Comparison of ENCODE assay signal across 8 cellular contexts in genomic region chr17:62478976-62479894, GRCh38. TPM values are rescaled to one million over a fixed set of nuclear protein-coding genes. Genes with fewer than 3 reads are reported as not detected.
DNase-seq lines count a peak whose midpoint lies in the region; ATAC-seq and TF ChIP-seq lines count a peak whose summit lies in the region.
"Not testable (repeated sequence)": the region's sequence is repeated elsewhere in the genome, so short reads cannot be mapped to it uniquely, and the experiment has no call there.

No MANE protein-coding gene starts in this region.

- peaks cover 31% of the 10 kb centered on the region for H3K36me3 ChIP-seq in BLaER1
- H3K36me3 ChIP-seq in Peyer's patch; lung (ENCODE audit: control insufficient read depth in 2 of 2, insufficient read depth in 2 of 2, low read length in 2 of 2): not testable (repeated sequence)

- peaks cover 46% of the 10 kb centered on the region for H4K20me1 ChIP-seq in BLaER1

- H3K9me3 ChIP-seq in BLaER1; Peyer's patch; lung (ENCODE audit: control insufficient read depth in 2 of 2, insufficient read depth in 1 of 2, low read length in 1 of 2): not testable (repeated sequence)

- peak overlapping the region; percentile 96 for H3K9ac ChIP-seq in BLaER1

- peak; percentile 33 for ATAC-seq in GM19438 (IDR thresholded peaks at IDR 0.05; ENCODE audit: low read depth, unreplicated experiment)
- ATAC-seq in HG03175 (IDR thresholded peaks at IDR 0.05; ENCODE audit: unreplicated experiment), result peak; percentile 33
- ATAC-seq in lung (ENCODE audit: insufficient read depth, low FRiP score), result peak; percentile 29

- not testable (repeated sequence) for TF ChIP-seq POLR2A in Peyer's patch (IDR thresholded peaks at IDR 0.05)

- H3K4me3 ChIP-seq in BLaER1 (peak overlapping the region; percentile 86), Peyer's patch (peak overlapping the region; percentile 82 to 99 (median 92)), epithelial cell of esophagus (ENCODE audit: low read length) (peak overlapping the region; percentile 51), lung (peak overlapping the region; percentile 77)

- WGBS in lung, 2 donors, result 0 to 2% methylated on average over 38 to 84 of the region's 90 CpGs

- H3K4me2 ChIP-seq in BLaER1, result peak overlapping the region; percentile 84

- H3K4me1 ChIP-seq in BLaER1 (peaks cover 26% of the 10 kb centered on the region), Peyer's patch (peaks cover 0 to 32% (median 3%) of the 10 kb centered on the region in 4 donors)
- H3K4me1 ChIP-seq in lung (ENCODE audit: control insufficient read depth in 2 of 2, insufficient read depth in 2 of 2, low read length in 2 of 2), result not testable (repeated sequence)

- peak; percentile 20 to 68 (median 58) for DNase-seq in Peyer's patch
- DNase-seq in activated T-helper 1 cell treated with anti-CD3 and anti-CD28 coated beads, Interleukin-2, amount 50 U/mL, for 16 hours (ENCODE audit: low read depth in 1 of 2, low spot score in 1 of 2), result peak; percentile 9 to 28
- peak; percentile 5 for DNase-seq in epithelial cell of esophagus (ENCODE audit: low read depth)
- DNase-seq in lung (ENCODE audit: low spot score), result peak; percentile 39
- DNase-seq in stimulated activated CD4-positive, alpha-beta T cell treated with anti-CD3 and anti-CD28 coated beads, Interleukin-15, amount 100 ng/mL, for 24 hours, result peak; percentile 45

- H3K27me3 ChIP-seq in BLaER1; Peyer's patch; lung (ENCODE audit: control insufficient read depth, insufficient read depth): not testable (repeated sequence)

- not testable (repeated sequence) for TF ChIP-seq CTCF in Peyer's patch (IDR thresholded peaks at IDR 0.05); epithelial cell of esophagus (IDR thresholded peaks at IDR 0.05; ENCODE audit: insufficient read depth, low read depth, low read length, missing control alignments); lung (IDR thresholded peaks at IDR 0.05; ENCODE audit: control extremely low read depth, extremely low read depth)

- peak overlapping the region; percentile 97 for H3K27ac ChIP-seq in BLaER1
- H3K27ac ChIP-seq in Peyer's patch, result peak overlapping the region; percentile 93 to 98 (median 97)
- H3K27ac ChIP-seq in lung (ENCODE audit: low read depth in 1 of 2, low read length in 1 of 2), result peak overlapping the region; percentile 93 to 98

RNA-seq across cellular contexts. Expression of gene TLK2, which starts 0.6 kb away (rescaled TPM):
- total RNA-seq in Peyer's patch (10 to 100 TPM; 33.8 to 65.2 (median 49.3) TPM), lung (10 to 100 TPM; 31.0 to 87.7 TPM)
- 10 to 100 TPM; 11.6 to 20.9 TPM for polyA plus RNA-seq in lung

RNA-seq across cellular contexts. Expression of gene METTL2A, which starts 55.5 kb away (rescaled TPM):
- total RNA-seq in Peyer's patch (10 to 100 TPM in 3 of 4 donors, 1 to 10 TPM in 1; 10.0 to 18.2 (median 14.9) TPM), lung (10 to 100 TPM; 18.4 to 22.3 TPM)
- polyA plus RNA-seq in lung, result 10 to 100 TPM in 1 of 2 donors, 1 to 10 TPM in 1; 8.0 to 12.5 TPM

Comparison
In these comparisons a context has a peak if more than half of its experiments do, and no peak if none do; other contexts are left out.
1. Peak in every context shown above with its lines: DNase-seq, ATAC-seq, H3K4me3 ChIP-seq and H3K27ac ChIP-seq.
2. DNase-seq: peak in every context shown above with its lines; median percentile 58 in Peyer's patch; 45 in stimulated activated CD4-positive, alpha-beta T cell treated with anti-CD3 and anti-CD28 coated beads, Interleukin-15, amount 100 ng/mL, for 24 hours; 39 in lung; 18 in activated T-helper 1 cell treated with anti-CD3 and anti-CD28 coated beads, Interleukin-2, amount 50 U/mL, for 16 hours; 5 in epithelial cell of esophagus.